ENCODE assay signal across 8 cellular contexts in the genomic region with DNA sequence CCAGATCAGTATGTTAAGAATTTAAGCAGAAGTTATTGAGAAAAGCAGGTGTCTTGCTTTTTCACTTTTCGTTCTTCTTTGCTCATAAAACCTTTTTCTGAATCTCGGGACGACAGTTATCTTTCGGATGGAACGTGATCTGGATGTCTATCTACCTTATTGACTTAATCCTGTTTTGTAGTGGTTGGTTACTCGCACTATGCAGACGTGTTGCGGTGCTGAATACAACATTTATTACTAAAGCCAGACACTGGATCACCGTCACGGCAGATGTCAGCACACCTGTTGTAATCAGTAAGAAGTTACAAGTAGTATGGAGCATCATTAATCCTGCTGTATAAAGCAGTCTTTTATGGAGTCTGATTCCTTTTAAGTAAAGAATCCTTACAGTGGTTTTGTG. TPM values are rescaled to one million over a fixed set of nuclear protein-coding genes. Genes with fewer than 3 reads are reported as not detected.
A peak's percentile ranks its signal among the peaks of the same experiment; 100 is the strongest.
DNase-seq lines count a peak whose midpoint lies in the region; ATAC-seq, FAIRE-seq and TF ChIP-seq lines count a peak whose summit lies in the region.

No MANE protein-coding gene starts in this region.

- no peak for DNase-seq in GM12891 (ENCODE audit: insufficient read length, low spot score)
- DNase-seq in Peyer's patch, result no peak
- no peak for DNase-seq in epithelial cell of prostate (ENCODE audit: low read depth, low spot score)
- no peak for DNase-seq in osteocyte (ENCODE audit: extremely low spot score, unreplicated experiment)
- no peak for DNase-seq in islet precursor cell
- no peak for DNase-seq in RCC 7860 (ENCODE audit: low spot score)

- peak overlapping the region; percentile 57 to 82 (median 72) for H3K27ac ChIP-seq in Peyer's patch
- peak overlapping the region; percentile 62 for H3K27ac ChIP-seq in epithelial cell of prostate

- FAIRE-seq in GM12891 (lab: Jason Lieb, UNC) (peak; percentile 84), RCC 7860 (lab: Jason Lieb, UNC) (no peak)

- TF ChIP-seq CTCF in Peyer's patch (IDR thresholded peaks at IDR 0.05) (no peak), osteocyte (IDR thresholded peaks at IDR 0.05) (no peak)

- H3K27me3 ChIP-seq in Peyer's patch, result no peaks in the 10 kb centered on the region

- H3K36me3 ChIP-seq in Peyer's patch, result no peaks in the 10 kb centered on the region

- H3K27me3 Mint-ChIP-seq in osteocyte (ENCODE audit: unreplicated experiment), result no peaks in the 10 kb centered on the region

- peak overlapping the region; percentile 48 to 78 (median 67) for H3K4me3 ChIP-seq in Peyer's patch

- ATAC-seq in HG02885 (IDR thresholded peaks at IDR 0.05; ENCODE audit: poor library complexity, unreplicated experiment), result peak; percentile 31
- ATAC-seq in GM19328 (IDR thresholded peaks at IDR 0.05; ENCODE audit: unreplicated experiment), result no peak

- peak overlapping the region; percentile 96 for H3K27ac Mint-ChIP-seq in osteocyte (ENCODE audit: unreplicated experiment)

- no peaks in the 10 kb centered on the region for H3K9me3 ChIP-seq in Peyer's patch

- H3K4me1 ChIP-seq in Peyer's patch, result peaks cover 0 to 13% (median 0%) of the 10 kb centered on the region in 4 donors

- H3K9me3 Mint-ChIP-seq in osteocyte (ENCODE audit: unreplicated experiment), result no peaks in the 10 kb centered on the region

- peak overlapping the region; percentile 94 for H3K4me3 Mint-ChIP-seq in osteocyte (ENCODE audit: unreplicated experiment)

- H3K4me1 Mint-ChIP-seq in osteocyte (ENCODE audit: unreplicated experiment), result peaks cover 19% of the 10 kb centered on the region

- H3K36me3 Mint-ChIP-seq in osteocyte (ENCODE audit: unreplicated experiment), result peaks cover 13% of the 10 kb centered on the region

- no peak for TF ChIP-seq POLR2A in GM12891 (IDR thresholded peaks at IDR 0.05; ENCODE audit: low read depth, low read length)
- TF ChIP-seq POLR2A in Peyer's patch (IDR thresholded peaks at IDR 0.05), result no peak

TF ChIP-seq in GM12891, 5 proteins besides CTCF, POLR2A, EP300 and RAD21:
- TF ChIP-seq POU2F2 (IDR thresholded peaks at IDR 0.05; ENCODE audit: low read depth, low read length) (no peak), POLR2AphosphoS5 (IDR thresholded peaks at IDR 0.05; ENCODE audit: low read depth, low read length) (no peak), PAX5 (IDR thresholded peaks at IDR 0.05; ENCODE audit: insufficient read depth, low read length, severe bottlenecking) (no peak), SPI1 (IDR thresholded peaks at IDR 0.05; ENCODE audit: low read depth, low read length) (no peak), TAF1 (IDR thresholded peaks at IDR 0.05; ENCODE audit: low read depth, low read length) (no peak)

RNA-seq across cellular contexts. Expression of gene CDKAL1, which starts 0.6 kb away (rescaled TPM):
- polyA plus RNA-seq in GM12891 (2012; ENCODE audit: low read depth, missing spikeins), result 8.1 TPM
- total RNA-seq in Peyer's patch, result 10 to 100 TPM; 10.3 to 31.4 (median 11.6) TPM
- 14.8 and 16.2 TPM in 2 replicates for total RNA-seq in osteocyte
